In the genomic region with DNA sequence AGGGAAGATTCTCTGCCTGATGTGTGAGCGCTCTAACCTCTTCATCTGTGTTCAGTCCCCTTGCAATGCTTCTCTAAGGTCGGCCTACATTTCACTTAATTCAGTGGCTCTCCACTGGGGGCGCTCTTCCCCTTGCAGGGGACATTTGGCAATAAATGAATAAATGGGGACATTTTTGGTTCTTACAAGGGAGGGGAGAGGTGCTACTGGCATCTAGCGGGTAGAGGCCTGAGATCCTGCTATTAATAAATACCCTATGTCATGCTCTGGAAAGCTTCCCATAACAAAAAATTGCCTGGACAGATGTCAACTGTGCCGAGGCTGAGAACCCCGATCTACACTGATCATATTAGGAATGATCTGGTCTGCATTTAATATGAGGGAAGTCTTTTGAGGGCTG, we compare ENCODE assay signal across 9 cellular contexts. TPM values are rescaled to one million over a fixed set of nuclear protein-coding genes. Genes with fewer than 3 reads are reported as not detected.
DNase-seq lines count a peak whose midpoint lies in the region; ATAC-seq and TF ChIP-seq lines count a peak whose summit lies in the region.
"Had no signal": no experiment of that assay in that cellular context is flagged by ENCODE, and none has a peak within 500 bp of the region (broad histone marks: within the 10 kb centered on the region; RNA-seq: fewer than 3 reads in every experiment).

No MANE protein-coding gene starts in this region.

- no peak overlapping the region for H3K56ac ChIP-seq in IMR-90 (ENCODE audit: extremely low read depth, insufficient read depth, low read length)

- intact Hi-C loops in IMR-90 (cut with micrococcal nuclease): loop anchor here (10.0 kb wide), 1 partner anchor 307 kb away; no protein-coding TSS in a partner anchor
- intact Hi-C loops in left ventricle myocardium inferior (cut with micrococcal nuclease): loop anchor here (10.0 kb wide), 2 partner anchors 157 to 347 kb away; no protein-coding TSS in a partner anchor

- H3K79me1 ChIP-seq in IMR-90 (ENCODE audit: low read depth in 1 of 2, low read length in 2 of 2): no peaks in the 10 kb centered on the region

- no peak overlapping the region for H2AK5ac ChIP-seq in IMR-90 (ENCODE audit: low read depth, low read length)

- no peak overlapping the region for H3K23ac ChIP-seq in IMR-90 (ENCODE audit: low read depth, low read length)

- no peak overlapping the region for H2BK15ac ChIP-seq in IMR-90 (ENCODE audit: low read depth, low read length)

- no peak overlapping the region for H3K18ac ChIP-seq in IMR-90 (ENCODE audit: low read depth, low read length)

- TF ChIP-seq POLR2A in IMR-90 (IDR thresholded peaks at IDR 0.05; ENCODE audit: low read depth, low read length): no peak

- H3K4me1 ChIP-seq in IMR-90 (ENCODE audit: control insufficient read depth, insufficient read depth, low read length): peaks cover 9% of the 10 kb centered on the region
- peaks cover 9% of the 10 kb centered on the region for H3K4me1 ChIP-seq in left ventricle myocardium inferior
- no peaks in the 10 kb centered on the region for H3K4me1 ChIP-seq in smooth muscle cell (ENCODE audit: low read depth)

- no peak overlapping the region for H3K14ac ChIP-seq in IMR-90 (replicated peaks; ENCODE audit: low read depth, low read length)

- H3K4me2 ChIP-seq in IMR-90 (ENCODE audit: low read depth, low read length) (no peak overlapping the region), smooth muscle cell (no peak overlapping the region)

- no peaks in the 10 kb centered on the region for H3K9me3 ChIP-seq in IMR-90 (ENCODE audit: control insufficient read depth, insufficient read depth, low read length)
- no peaks in the 10 kb centered on the region for H3K9me3 ChIP-seq in left ventricle myocardium inferior (replicated peaks)
- H3K9me3 ChIP-seq in smooth muscle cell (replicated peaks; ENCODE audit: low read depth): no peaks in the 10 kb centered on the region

- H4K20me1 ChIP-seq in IMR-90 (ENCODE audit: insufficient read depth, low read length) (no peaks in the 10 kb centered on the region), smooth muscle cell (ENCODE audit: low read depth) (no peaks in the 10 kb centered on the region)

- H3K36me3 ChIP-seq in IMR-90 (ENCODE audit: control insufficient read depth, insufficient read depth, low read length): no peaks in the 10 kb centered on the region
- no peaks in the 10 kb centered on the region for H3K36me3 ChIP-seq in left ventricle myocardium inferior
- H3K36me3 ChIP-seq in smooth muscle cell (ENCODE audit: low read depth): no peaks in the 10 kb centered on the region

- TF ChIP-seq CTCF in IMR-90 (conservative IDR thresholded peaks at IDR 0.05; ENCODE audit: low read depth, low read length) (peak; percentile 79), left ventricle myocardium inferior (IDR thresholded peaks at IDR 0.05; ENCODE audit: borderline replicate concordance) (peak; percentile 85), smooth muscle cell (IDR thresholded peaks at IDR 0.05; ENCODE audit: borderline replicate concordance, insufficient read depth, poor library complexity, severe bottlenecking) (peak; percentile 86)

- TF ChIP-seq RAD21 in IMR-90 (IDR thresholded peaks at IDR 0.05; ENCODE audit: low read length): peak; percentile 66

- in situ Hi-C loops in Caki2 (cut with HindIII; ENCODE audit: low pct_unique_long_range_greater_than_20kb, low sequenced_read_pairs) (no loop called here), IMR-90 (cut with MboI; ENCODE audit: low sequenced_read_pairs) (loop anchor here (10.0 kb wide), 1 partner anchor 167 kb away; no protein-coding TSS in a partner anchor)

- H2AFZ ChIP-seq in IMR-90 (replicated peaks; ENCODE audit: low read length, poor library complexity) (no peak overlapping the region), smooth muscle cell (ENCODE audit: low read depth) (no peak overlapping the region)

- POLR2A ChIA-PET in IMR-90 (lab: Charles Lee; ENCODE audit: unreplicated experiment): no interaction called here

- H3K4ac ChIP-seq in IMR-90 (ENCODE audit: low read depth, low read length): no peak overlapping the region

- no peak overlapping the region for H2AK9ac ChIP-seq in IMR-90 (replicated peaks; ENCODE audit: low read depth, low read length, poor library complexity)

- no peak overlapping the region for H4K5ac ChIP-seq in IMR-90 (ENCODE audit: low read depth, low read length)

- H2BK5ac ChIP-seq in IMR-90 (ENCODE audit: low read depth, low read length, poor library complexity, severe bottlenecking): no peak overlapping the region

- no peak overlapping the region for H2BK20ac ChIP-seq in IMR-90 (ENCODE audit: low read depth, low read length)

- H4K91ac ChIP-seq in IMR-90 (ENCODE audit: insufficient read depth, low read depth, low read length): no peak overlapping the region

- peaks cover 18% of the 10 kb centered on the region; the same call in 1 of the 2 replicates for H3K9me1 ChIP-seq in IMR-90 (ENCODE audit: insufficient read depth, low read length)

- H3K79me2 ChIP-seq in smooth muscle cell (ENCODE audit: low read depth): no peaks in the 10 kb centered on the region

- ATAC-seq in IMR-90 (ENCODE audit: low read depth) (peak; percentile 22; the same call in 1 of the 2 replicates), HG03439 (IDR thresholded peaks at IDR 0.05; ENCODE audit: unreplicated experiment) (no peak), HG02852 (IDR thresholded peaks at IDR 0.05; ENCODE audit: unreplicated experiment) (no peak)

- BruUV-seq in IMR-90 (replicated peaks; lab: Mats Ljungman, UMichigan): no TSS peak

- dilution Hi-C loops in IMR-90 (cut with HindIII; ENCODE audit: low sequenced_read_pairs, unreplicated experiment): no loop called here

- peaks cover 3% of the 10 kb centered on the region; the same call in 1 of the 2 replicates for H3K27me3 ChIP-seq in IMR-90 (ENCODE audit: control insufficient read depth, insufficient read depth, low read length)
- no peaks in the 10 kb centered on the region for H3K27me3 ChIP-seq in left ventricle myocardium inferior (ENCODE audit: low read depth)
- H3K27me3 ChIP-seq in smooth muscle cell (ENCODE audit: low read depth): no peaks in the 10 kb centered on the region

- H3K9ac ChIP-seq in IMR-90 (ENCODE audit: low read depth, low read length) (no peak overlapping the region), smooth muscle cell (ENCODE audit: low read depth) (no peak overlapping the region)

- H3K27ac ChIP-seq in IMR-90 (ENCODE audit: insufficient read depth, low read length): no peak overlapping the region
- H3K27ac ChIP-seq in left ventricle myocardium inferior (replicated peaks): no peak overlapping the region
- no peak overlapping the region for H3K27ac ChIP-seq in smooth muscle cell (ENCODE audit: low read depth)
- H3K27ac ChIP-seq: SK-N-MC had no signal

- no peak overlapping the region for H2BK120ac ChIP-seq in IMR-90 (ENCODE audit: low read depth, low read length)

- CTCF ChIA-PET in IMR-90 (lab: Yijun Ruan, JAX): interaction anchor here (0.6 to 1.1 kb wide), 2 partner anchors 9 to 18 kb away, joined by 3 to 4 read pairs; no protein-coding TSS in a partner anchor

- H3F3A ChIP-seq in smooth muscle cell (ENCODE audit: low read depth): no peaks in the 10 kb centered on the region

- DNase-seq in Caki2 (ENCODE audit: low read depth) (peak; percentile 26), IMR-90 (peak; percentile 54), SHP77 treated with DMSO at 0.1 percent for 48 hours (lab: John Stamatoyannopoulos, UW) (peak; percentile 47), left ventricle myocardium inferior (peak; percentile 35), smooth muscle cell (lab: John Stamatoyannopoulos, UW; ENCODE audit: unreplicated experiment) (peak; percentile 5)
- DNase-seq in activated naive CD4-positive, alpha-beta T cell treated with anti-CD3 and anti-CD28 coated beads, Interleukin-2, amount 50 U/mL, for 16 hours: peak; percentile 60

- H4K8ac ChIP-seq in IMR-90 (ENCODE audit: low read depth in 2 of 2, low read length in 2 of 2): no peak overlapping the region

- WGBS in IMR-90 (ENCODE audit: extremely low coverage in 2 of 2, insufficient read length in 1 of 2), 2 experiments: no CpG with 5 or more reads among the region's 6 CpGs
- 52% methylated on average over 6 of the region's 6 CpGs for WGBS in smooth muscle cell (ENCODE audit: low lambda C conversion rate)

- H3K4me3 ChIP-seq in IMR-90 (ENCODE audit: insufficient read depth, low read depth, low read length): no peak overlapping the region
- H3K4me3 ChIP-seq in left ventricle myocardium inferior: no peak overlapping the region
- H3K4me3 ChIP-seq in smooth muscle cell: no peak overlapping the region
- H3K4me3 ChIP-seq: SK-N-MC had no signal

TF ChIP-seq in IMR-90, 13 proteins besides CTCF, POLR2A, EP300 and RAD21:
- peak; percentile 39; the same call in 1 of the 2 replicates for TF ChIP-seq SMC3 (IDR thresholded peaks at IDR 0.05; ENCODE audit: low read depth, low read length)
- TF ChIP-seq, protein P1, sequence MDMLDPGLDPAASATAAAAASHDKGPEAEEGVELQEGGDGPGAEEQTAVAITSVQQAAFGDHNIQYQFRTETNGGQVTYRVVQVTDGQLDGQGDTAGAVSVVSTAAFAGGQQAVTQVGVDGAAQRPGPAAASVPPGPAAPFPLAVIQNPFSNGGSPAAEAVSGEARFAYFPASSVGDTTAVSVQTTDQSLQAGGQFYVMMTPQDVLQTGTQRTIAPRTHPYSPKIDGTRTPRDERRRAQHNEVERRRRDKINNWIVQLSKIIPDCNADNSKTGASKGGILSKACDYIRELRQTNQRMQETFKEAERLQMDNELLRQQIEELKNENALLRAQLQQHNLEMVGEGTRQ (IDR thresholded peaks at IDR 0.05; ENCODE audit: low read depth, low read length): no peak

RNA-seq across cellular contexts. Expression of a gene that starts 25.9 kb away (rescaled TPM):
- 34.8 and 36.9 TPM in 2 replicates for total RNA-seq in Caki2 (2014; rRNA removed; shearing (Covaris generic); ENCODE audit: low replicate concordance)
- 38.7 and 41.7 TPM in 2 replicates for total RNA-seq in IMR-90 (2012; rRNA removed)
- polyA plus RNA-seq in IMR-90 (2012; rRNA removed): 47.8 and 48.5 TPM in 2 replicates
- polyA plus RNA-seq in IMR-90 (2012; cell fraction: cytosol; rRNA removed): 26.3 and 27.7 TPM in 2 replicates
- 81.9 and 90.2 TPM in 2 replicates for polyA plus RNA-seq in IMR-90 (2012; cell fraction: nucleus; rRNA removed; ENCODE audit: low replicate concordance)
- total RNA-seq in left ventricle myocardium inferior: 73.6 TPM
- total RNA-seq in smooth muscle cell: 25.5 and 34.2 TPM in 2 replicates
- polyA plus RNA-seq in smooth muscle cell: 35.7 and 41.8 TPM in 2 replicates

RNA-seq across cellular contexts. Expression of a gene that starts 57.7 kb away (rescaled TPM):
- total RNA-seq in Caki2 (2014; rRNA removed; shearing (Covaris generic); ENCODE audit: low replicate concordance): 102 and 152 TPM in 2 replicates
- total RNA-seq in IMR-90 (2012; rRNA removed) (35.5 and 65.3 TPM in 2 replicates), left ventricle myocardium inferior (160 TPM), smooth muscle cell (127 and 145 TPM in 2 replicates)
- polyA plus RNA-seq in IMR-90 (2012; rRNA removed) (52.0 and 74.3 TPM in 2 replicates), smooth muscle cell (139 and 156 TPM in 2 replicates)
- 41.7 and 81.6 TPM in 2 replicates for polyA plus RNA-seq in IMR-90 (2012; cell fraction: cytosol; rRNA removed)
- 8.2 and 38.2 TPM in 2 replicates for polyA plus RNA-seq in IMR-90 (2012; cell fraction: nucleus; rRNA removed; ENCODE audit: low replicate concordance)

Comparison
In these comparisons a context has a peak if more than half of its experiments do, and no peak if none do; other contexts are left out.
1. DNase-seq: peak in every context shown above with its lines; median percentile 60 in activated naive CD4-positive, alpha-beta T cell treated with anti-CD3 and anti-CD28 coated beads, Interleukin-2, amount 50 U/mL, for 16 hours; 54 in IMR-90; 47 in SHP77 treated with DMSO at 0.1 percent for 48 hours; 35 in left ventricle myocardium inferior; 26 in Caki2; 5 in smooth muscle cell.